ENCODE assay signal across 16 cellular contexts in the genomic region with DNA sequence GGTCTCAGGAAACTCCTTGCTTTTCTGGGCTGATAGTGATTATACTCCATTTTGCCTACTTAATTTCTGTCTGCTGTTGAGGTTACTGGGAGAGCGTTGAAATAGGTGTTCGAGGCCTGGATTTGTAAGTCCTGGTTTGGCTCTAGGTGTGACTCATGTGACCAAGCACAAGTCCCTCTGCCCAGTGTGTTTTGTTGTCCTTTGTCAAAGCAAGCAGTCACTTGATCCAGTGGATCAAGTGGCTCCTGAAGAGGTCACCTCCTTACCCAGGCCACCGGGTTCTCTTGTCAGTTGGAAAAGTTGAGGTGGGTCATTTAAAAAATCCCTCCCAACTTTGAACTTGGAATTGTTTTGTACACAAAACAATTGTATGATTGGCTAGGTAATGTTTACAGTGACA.
"Had no signal": no experiment of that assay in that cellular context is flagged by ENCODE, and none has a peak within 500 bp of the region (broad histone marks: within the 10 kb centered on the region; RNA-seq: fewer than 3 reads in every experiment).

No MANE protein-coding gene starts in this region.

- DNase-seq: activated CD4-positive, alpha-beta memory T cell treated with anti-CD3 and anti-CD28 coated beads, Interleukin-2, amount 10 ng/mL, durations not matched to agents 7 days and 5 days; activated CD4-positive, alpha-beta T cell treated with anti-CD3 and anti-CD28 coated beads for 4 hours; activated effector memory CD4-positive, alpha-beta T cell treated with Interleukin-2 at 50 U/mL for 16 hours; activated naive CD4-positive, alpha-beta T cell treated with anti-CD3 and anti-CD28 coated beads, Interleukin-2, amount 50 U/mL, for 16 hours; activated T-cell treated with anti-CD3 and anti-CD28 coated beads, Interleukin-2, amount 50 U/mL, for 24 hours; head of caudate nucleus; immature natural killer cell; mammary epithelial cell; naive thymus-derived CD4-positive, alpha-beta T cell; right lobe of liver; stimulated activated naive CD8-positive, alpha-beta T cell treated with anti-CD3 and anti-CD28 coated beads, Interleukin-15, amount 100 ng/mL, for 72 hours had no signal

- H3K4me3 ChIP-seq: cardiac muscle cell, right lobe of liver, tibial nerve had no signal

- H3K9ac ChIP-seq: parathyroid adenoma had no signal

- ATAC-seq: esophagus mucosa; naive thymus-derived CD4-positive, alpha-beta T cell; stimulated activated naive CD8-positive, alpha-beta T cell treated with anti-CD3 and anti-CD28 coated beads, Interleukin-15, amount 100 ng/mL, for 72 hours; WTC11 had no signal

- H3K27me3 ChIP-seq: cardiac muscle cell, right lobe of liver, tibial nerve had no signal

- H3K27ac ChIP-seq: cardiac muscle cell, parathyroid adenoma, right lobe of liver had no signal

- H3K36me3 ChIP-seq: cardiac muscle cell, right lobe of liver had no signal

- H3K4me1 ChIP-seq: parathyroid adenoma had no signal

- H3K9me3 ChIP-seq: right lobe of liver, tibial nerve had no signal
